Comparison of ENCODE assay signal across 23 cellular contexts in genomic region chr7:157770716-157771320, GRCh38.
"Had no signal": no experiment of that assay in that cellular context is flagged by ENCODE, and none has a peak within 500 bp of the region (broad histone marks: within the 10 kb centered on the region; RNA-seq: fewer than 3 reads in every experiment).

No MANE protein-coding gene starts in this region.

- H3K27me3 ChIP-seq: pancreas had no signal

- H3K27ac Mint-ChIP-seq: naive thymus-derived CD8-positive, alpha-beta T cell; nephron progenitor cell; progenitor cell of endocrine pancreas; stimulated activated naive CD8-positive, alpha-beta T cell treated with anti-CD3 and anti-CD28 coated beads, Interleukin-15, amount 100 ng/mL, for 72 hours had no signal

- DNase-seq: dermis blood vessel endothelial cell; effector memory CD4-positive, alpha-beta T cell; erythroblast; esophagus squamous epithelium; foreskin melanocyte; glutamatergic neuron; hypothalamus; left cardiac atrium; left ventricle myocardium inferior; lower lobe of right lung; nephron progenitor cell; stimulated activated CD4-positive, alpha-beta T cell treated with anti-CD3 and anti-CD28 coated beads, Interleukin-15, amount 100 ng/mL, for 24 hours; stimulated activated CD4-positive, alpha-beta T cell treated with anti-CD3 and anti-CD28 coated beads, Interleukin-2, amount 100 ng/mL, for 48 hours; stimulated activated naive CD4-positive, alpha-beta T cell; stimulated activated naive CD8-positive, alpha-beta T cell treated with anti-CD3 and anti-CD28 coated beads, Interleukin-15, amount 100 ng/mL, for 72 hours; trophoblast cell had no signal

- H3K4me1 Mint-ChIP-seq: stimulated activated naive CD8-positive, alpha-beta T cell treated with anti-CD3 and anti-CD28 coated beads, Interleukin-15, amount 100 ng/mL, for 72 hours had no signal

- H3K27ac ChIP-seq: coronary artery, esophagus squamous epithelium, left ventricle myocardium inferior, lower lobe of right lung, neutrophil, pancreas, skin epidermis, suprapubic skin had no signal

- H3K36me3 ChIP-seq: esophagus squamous epithelium, left ventricle myocardium inferior, lower lobe of right lung, neutrophil, pancreas, suprapubic skin had no signal

- H3K4me3 ChIP-seq: coronary artery, esophagus squamous epithelium, left ventricle myocardium inferior, lower lobe of right lung, pancreas, skin epidermis, suprapubic skin had no signal

- H3K4me3 Mint-ChIP-seq: naive thymus-derived CD8-positive, alpha-beta T cell; nephron progenitor cell; stimulated activated naive CD8-positive, alpha-beta T cell treated with anti-CD3 and anti-CD28 coated beads, Interleukin-15, amount 100 ng/mL, for 72 hours had no signal

- H3K9me3 ChIP-seq: neutrophil, pancreas had no signal

- H3K4me1 ChIP-seq: esophagus squamous epithelium, left ventricle myocardium inferior, lower lobe of right lung, pancreas, suprapubic skin had no signal

- ATAC-seq: left cardiac atrium; lower lobe of right lung; naive thymus-derived CD8-positive, alpha-beta T cell; pancreas; stimulated activated naive CD8-positive, alpha-beta T cell treated with anti-CD3 and anti-CD28 coated beads, Interleukin-15, amount 100 ng/mL, for 72 hours had no signal
